9 cellular contexts compared by ENCODE assay signal in genomic region chr4:129561280-129561679, GRCh38.
"Had no signal": no experiment of that assay in that cellular context is flagged by ENCODE, and none has a peak within 500 bp of the region (broad histone marks: within the 10 kb centered on the region; RNA-seq: fewer than 3 reads in every experiment).

No MANE protein-coding gene starts in this region.

- H3K4me2 ChIP-seq: KMS-11 had no signal

- H3K9ac ChIP-seq: GM23248, KMS-11 had no signal

- H2AFZ ChIP-seq: GM23248 had no signal

- H3K4me3 ChIP-seq: GM23248, HAP-1 had no signal

- H3K27ac ChIP-seq: GM23248, HL-60, KMS-11 had no signal

- DNase-seq: GM23248, GOT3, H7, HFFc6, KBM-7 had no signal

- H3K36me3 ChIP-seq: HAP-1 had no signal

- H3K9me3 ChIP-seq: HAP-1 had no signal

- ATAC-seq: HCT116 had no signal
